8 cellular contexts compared by ENCODE assay signal in genomic region chr1:21904725-21905520, GRCh38. TPM values are rescaled to one million over a fixed set of nuclear protein-coding genes. Genes with fewer than 3 reads are reported as not detected.
DNase-seq lines count a peak whose midpoint lies in the region; ATAC-seq lines count a peak whose summit lies in the region.

No MANE protein-coding gene starts in this region.

- H3K4me3 ChIP-seq in naive thymus-derived CD4-positive, alpha-beta T cell (ENCODE audit: low read length) = no peak overlapping the region

- peaks cover 2% of the 10 kb centered on the region for H3K4me1 Mint-ChIP-seq in central memory CD8-positive, alpha-beta T cell
- H3K4me1 Mint-ChIP-seq in naive thymus-derived CD4-positive, alpha-beta T cell = peaks cover 5 to 20% (median 11%) of the 10 kb centered on the region in 7 donors

- CTCF ChIA-PET in naive thymus-derived CD4-positive, alpha-beta T cell (lab: Charles Lee) = no interaction called here

- H3K9me3 Mint-ChIP-seq in central memory CD8-positive, alpha-beta T cell = no peaks in the 10 kb centered on the region
- H3K9me3 Mint-ChIP-seq in naive thymus-derived CD4-positive, alpha-beta T cell = no peaks in the 10 kb centered on the region

- H3K4me3 Mint-ChIP-seq in central memory CD8-positive, alpha-beta T cell = no peak overlapping the region
- peak overlapping the region in 1 of 10 donors; percentile 49 for H3K4me3 Mint-ChIP-seq in naive thymus-derived CD4-positive, alpha-beta T cell

- DNase-seq in CMK (ENCODE audit: low read depth) = peak; percentile 100
- peak; percentile 21 for DNase-seq in NCI-H2171 (lab: John Stamatoyannopoulos, UW)
- no peak for DNase-seq in central memory CD8-positive, alpha-beta T cell (ENCODE audit: low spot score in 2 of 2)
- peak in 1 of 9 donors; percentile 35 for DNase-seq in naive thymus-derived CD4-positive, alpha-beta T cell
- DNase-seq in medulla oblongata (ENCODE audit: extremely low spot score) = no peak
- no peak for DNase-seq in anterior cingulate cortex (lab: John Stamatoyannopoulos, UW)

- no peaks in the 10 kb centered on the region for H3K27me3 ChIP-seq in naive thymus-derived CD4-positive, alpha-beta T cell (ENCODE audit: control insufficient read depth in 2 of 2, insufficient read depth in 2 of 2, low read length in 2 of 2)

- no peaks in the 10 kb centered on the region for H3K36me3 ChIP-seq in naive thymus-derived CD4-positive, alpha-beta T cell (ENCODE audit: control insufficient read depth in 2 of 3, insufficient read depth in 3 of 3, low read length in 3 of 3)

- no peak for ATAC-seq in central memory CD8-positive, alpha-beta T cell (replicated peaks; ENCODE audit: extremely low read depth, poor library complexity, severe bottlenecking)
- peak; percentile 29 for ATAC-seq in naive thymus-derived CD4-positive, alpha-beta T cell
- ATAC-seq in GM21390 (IDR thresholded peaks at IDR 0.05; ENCODE audit: unreplicated experiment) (no peak), GM21515 (IDR thresholded peaks at IDR 0.05; ENCODE audit: unreplicated experiment) (no peak)

- peaks cover 0 to 5% of the 10 kb centered on the region in 2 donors for H3K4me1 ChIP-seq in naive thymus-derived CD4-positive, alpha-beta T cell (ENCODE audit: control insufficient read depth in 2 of 2, insufficient read depth in 2 of 2, low read length in 2 of 2)

- intact Hi-C loops in naive thymus-derived CD4-positive, alpha-beta T cell (cut with micrococcal nuclease) = no loop called here

- H3K27ac ChIP-seq in naive thymus-derived CD4-positive, alpha-beta T cell (ENCODE audit: low read depth, low read length) = no peak overlapping the region

- peaks cover 2% of the 10 kb centered on the region for H3K36me3 Mint-ChIP-seq in central memory CD8-positive, alpha-beta T cell (ENCODE audit: insufficient read depth)
- H3K36me3 Mint-ChIP-seq in naive thymus-derived CD4-positive, alpha-beta T cell = no peaks in the 10 kb centered on the region

- POLR2A ChIA-PET in naive thymus-derived CD4-positive, alpha-beta T cell (lab: Charles Lee) = no interaction called here

- no peaks in the 10 kb centered on the region for H3K9me3 ChIP-seq in naive thymus-derived CD4-positive, alpha-beta T cell (ENCODE audit: control insufficient read depth in 2 of 3, low read length in 3 of 3)

- no peaks in the 10 kb centered on the region for H3K27me3 Mint-ChIP-seq in central memory CD8-positive, alpha-beta T cell
- H3K27me3 Mint-ChIP-seq in naive thymus-derived CD4-positive, alpha-beta T cell = no peaks in the 10 kb centered on the region

- peak overlapping the region; percentile 9 for H3K27ac Mint-ChIP-seq in central memory CD8-positive, alpha-beta T cell (ENCODE audit: low read depth)
- H3K27ac Mint-ChIP-seq in naive thymus-derived CD4-positive, alpha-beta T cell = peak overlapping the region in 1 of 9 donors; percentile 9

RNA-seq across cellular contexts. Expression of gene HSPG2, which starts 32.2 kb away (rescaled TPM):
- 10 to 100 TPM in 3 of 5 experiments, 1 to 10 TPM in 2; 8.0 to 20.8 (median 10.0) TPM for total RNA-seq in naive thymus-derived CD4-positive, alpha-beta T cell
- 1 to 10 TPM; 1.0 TPM for polyA plus RNA-seq in naive thymus-derived CD4-positive, alpha-beta T cell

Comparison
In these comparisons a context has a peak if more than half of its experiments do, and no peak if none do; other contexts are left out.
1. DNase-seq: peak in CMK (single experiment) and NCI-H2171 (single experiment); none in central memory CD8-positive, alpha-beta T cell (0 of 2), medulla oblongata (single experiment) and anterior cingulate cortex (0 of 58).